In genomic region chr9:98208635-98209034, GRCh38 we compare ENCODE assay signal across 1 cellular context.
TF ChIP-seq lines count a peak whose summit lies in the region.

No MANE protein-coding gene starts in this region.

TF ChIP-seq in IMR-90, 13 proteins besides CTCF, POLR2A, EP300 and RAD21 (continued from another document):
- no peak for TF ChIP-seq CEBPB (IDR thresholded peaks at IDR 0.05; ENCODE audit: low read depth, low read length)
- TF ChIP-seq ELK1 (IDR thresholded peaks at IDR 0.05; ENCODE audit: borderline replicate concordance, low read depth, low read length): no peak
- TF ChIP-seq FOS (IDR thresholded peaks at IDR 0.05; ENCODE audit: low read depth, low read length): no peak
- no peak for TF ChIP-seq MAZ (IDR thresholded peaks at IDR 0.05; ENCODE audit: borderline replicate concordance, low read depth, low read length)
- no peak for TF ChIP-seq SMC3 (IDR thresholded peaks at IDR 0.05; ENCODE audit: low read depth, low read length)
- TF ChIP-seq RFX5 (IDR thresholded peaks at IDR 0.05; ENCODE audit: low read depth, low read length): no peak
- TF ChIP-seq CHD1 (IDR thresholded peaks at IDR 0.05; ENCODE audit: low read depth, low read length): no peak
- no peak for TF ChIP-seq BHLHE40 (IDR thresholded peaks at IDR 0.05; ENCODE audit: low read depth, low read length)
- no peak for TF ChIP-seq MXI1 (IDR thresholded peaks at IDR 0.05; ENCODE audit: borderline replicate concordance, low read depth, low read length)
- TF ChIP-seq MAFK (IDR thresholded peaks at IDR 0.05; ENCODE audit: low read depth, low read length): no peak
- no peak for TF ChIP-seq USF2 (IDR thresholded peaks at IDR 0.05; ENCODE audit: low read depth, low read length)
- no peak for TF ChIP-seq NFE2L2 (IDR thresholded peaks at IDR 0.05; ENCODE audit: low read depth, low read length)
